Comparison of ENCODE assay signal across 8 cellular contexts in genomic region chr21:26842976-26843911, GRCh38. TPM values are rescaled to one million over a fixed set of nuclear protein-coding genes. Genes with fewer than 3 reads are reported as not detected.
DNase-seq lines count a peak whose midpoint lies in the region; ATAC-seq, FAIRE-seq and TF ChIP-seq lines count a peak whose summit lies in the region.

No MANE protein-coding gene starts in this region.

- peaks cover 7 to 45% of the 10 kb centered on the region in 2 experiments; a peak in 3 of 5 replicates for H3K27me3 ChIP-seq in HepG2 (ENCODE audit: control insufficient read depth in 1 of 2, insufficient read depth in 2 of 2, low read length in 2 of 2)

- H2AFZ ChIP-seq in HepG2 (ENCODE audit: low read length), result no peak overlapping the region

- H3K4me2 ChIP-seq in HepG2 (ENCODE audit: low read depth, low read length), result peak overlapping the region; percentile 39; the same call in 1 of the 2 replicates

- H3K27ac ChIP-seq in SK-N-MC (peak overlapping the region; percentile 91), HepG2 (ENCODE audit: extremely low read length, insufficient read depth, low read length) (no peak overlapping the region)

- no peak overlapping the region for H3K27ac Mint-ChIP-seq in stimulated activated memory B cell treated with anti-CD40 and anti-IgM and Interleukin-4, amounts not matched to agents 10 μg/mL and 1 μg/mL and 100 μg/mL, for 72 hours

- H3K9me3 ChIP-seq in SK-N-MC (ENCODE audit: low read depth, low read length) (no peaks in the 10 kb centered on the region), HepG2 (ENCODE audit: low read length) (no peaks in the 10 kb centered on the region)

- H3K79me2 ChIP-seq in HepG2 (ENCODE audit: insufficient read depth, low read length), result no peaks in the 10 kb centered on the region

- peak overlapping the region; percentile 9 for H3K4me3 Mint-ChIP-seq in stimulated activated memory B cell treated with anti-CD40 and anti-IgM and Interleukin-4, amounts not matched to agents 10 μg/mL and 1 μg/mL and 100 μg/mL, for 72 hours

- H3K9ac ChIP-seq in SK-N-MC (ENCODE audit: insufficient read length) (peak overlapping the region; percentile 88), HepG2 (ENCODE audit: insufficient read depth, low read depth, low read length) (no peak overlapping the region)

- in situ Hi-C loops in HepG2 (cut with HindIII; ENCODE audit: extremely low pct_ligation_motif_present, low pct_unique_long_range_greater_than_20kb), result no loop called here

- H4K20me1 ChIP-seq in HepG2 (ENCODE audit: insufficient read depth, low read length), result no peaks in the 10 kb centered on the region

- TF ChIP-seq CTCF in AG10803 (conservative IDR thresholded peaks at IDR 0.05; ENCODE audit: low read length) (peak; percentile 41), HepG2 (CRISPR knock-in tag; IDR thresholded peaks at IDR 0.05) (no peak)

- DNase-seq in AG10803 (ENCODE audit: low read depth), result peak; percentile 95
- peak; percentile 75 for DNase-seq in HK-2 (ENCODE audit: unreplicated experiment)
- no peak for DNase-seq in SK-N-MC (ENCODE audit: low read depth, low spot score)
- DNase-seq in ecto neural progenitor cell (ENCODE audit: low spot score), result peak; percentile 85
- no peak for DNase-seq in HepG2 (ENCODE audit: low spot score)

- no peak for TF ChIP-seq EP300 in HepG2 (IDR thresholded peaks at IDR 0.05; ENCODE audit: low read depth in 2 of 2, low read length in 2 of 2)
- no peak for TF ChIP-seq EP300 in HepG2 (CRISPR knock-in tag; IDR thresholded peaks at IDR 0.05; ENCODE audit: borderline replicate concordance)

- CTCF ChIA-PET in HepG2 (lab: Yijun Ruan, JAX; ENCODE audit: low intra/inter-chr PET ratio, low total read pairs), result no interaction called here

- peak overlapping the region; percentile 98 for H3K4me3 ChIP-seq in AG10803 (ENCODE audit: low read length)
- peak overlapping the region; percentile 92 for H3K4me3 ChIP-seq in SK-N-MC
- no peak overlapping the region for H3K4me3 ChIP-seq in HepG2 (replicated peaks in 1 of 3; ENCODE audit: insufficient read depth in 1 of 3, low read depth in 2 of 3, low read length in 3 of 3)

- 16% methylated on average over 29 of the region's 33 CpGs for WGBS in HepG2 (ENCODE audit: low lambda C conversion rate)

- H3K36me3 Mint-ChIP-seq in stimulated activated memory B cell treated with anti-CD40 and anti-IgM and Interleukin-4, amounts not matched to agents 10 μg/mL and 1 μg/mL and 100 μg/mL, for 72 hours, result no peaks in the 10 kb centered on the region

- no peak for FAIRE-seq in HepG2 (lab: Jason Lieb, UNC)

- BruUV-seq in HepG2 (replicated peaks; lab: Mats Ljungman, UMichigan), result no TSS peak

- intact Hi-C loops in HepG2 (cut with micrococcal nuclease; ENCODE audit: unreplicated experiment), result no loop called here

- no peak for TF ChIP-seq POLR2A in HepG2 (IDR thresholded peaks at IDR 0.05; ENCODE audit: insufficient read depth in 1 of 2, low read depth in 2 of 2, low read length in 2 of 2)

- ATAC-seq in HepG2 (peak; percentile 7; the same call in 1 of the 3 replicates), GM21528 (IDR thresholded peaks at IDR 0.05; ENCODE audit: low FRiP score, unreplicated experiment) (no peak), HG02981 (IDR thresholded peaks at IDR 0.05; ENCODE audit: unreplicated experiment) (no peak)
- ATAC-seq in stimulated activated memory B cell treated with anti-CD40 and anti-IgM and Interleukin-4, amounts not matched to agents 10 μg/mL and 1 μg/mL and 100 μg/mL, for 72 hours, result no peak

- POLR2A ChIA-PET in HepG2 (lab: Yijun Ruan, JAX), result no interaction called here

- H3K36me3 ChIP-seq in SK-N-MC (ENCODE audit: insufficient read depth, low read length) (peaks cover 42% of the 10 kb centered on the region), HepG2 (replicated peaks in 1 of 2; ENCODE audit: control insufficient read depth in 1 of 2, insufficient read depth in 2 of 2, low read length in 2 of 2) (no peaks in the 10 kb centered on the region)

- H3K9me3 Mint-ChIP-seq in stimulated activated memory B cell treated with anti-CD40 and anti-IgM and Interleukin-4, amounts not matched to agents 10 μg/mL and 1 μg/mL and 100 μg/mL, for 72 hours, result no peaks in the 10 kb centered on the region

- 0 out of 2 replicates have a peak, but pooled peaks cover 27% of the 10 kb centered on the region for H3K4me1 ChIP-seq in HepG2 (ENCODE audit: insufficient read depth, low read length)

- peaks cover 71% of the 10 kb centered on the region for H3K27me3 Mint-ChIP-seq in stimulated activated memory B cell treated with anti-CD40 and anti-IgM and Interleukin-4, amounts not matched to agents 10 μg/mL and 1 μg/mL and 100 μg/mL, for 72 hours

- TF ChIP-seq RAD21 in HepG2 (CRISPR knock-in tag; IDR thresholded peaks at IDR 0.05), result no peak

- peaks cover 35% of the 10 kb centered on the region for H3K4me1 Mint-ChIP-seq in stimulated activated memory B cell treated with anti-CD40 and anti-IgM and Interleukin-4, amounts not matched to agents 10 μg/mL and 1 μg/mL and 100 μg/mL, for 72 hours

TF ChIP-seq in HepG2, 621 proteins besides CTCF, POLR2A, EP300 and RAD21:
- TF ChIP-seq ZNF430 (CRISPR knock-in tag; IDR thresholded peaks at IDR 0.05) (no peak), ZNF432 (CRISPR knock-in tag; IDR thresholded peaks at IDR 0.05; ENCODE audit: borderline replicate concordance) (no peak), CREB1 (IDR thresholded peaks at IDR 0.05) (no peak), CREB1 (CRISPR knock-in tag; IDR thresholded peaks at IDR 0.05) (no peak), PRPF4 (IDR thresholded peaks at IDR 0.05; ENCODE audit: low read depth, low read length, poor library complexity, severe bottlenecking) (no peak), ZNF564 (CRISPR knock-in tag; IDR thresholded peaks at IDR 0.05) (no peak), ZNF549 (CRISPR knock-in tag; IDR thresholded peaks at IDR 0.05) (no peak)
TF ChIP-seq in HepG2: peak in this region for 0.

RNA-seq across cellular contexts. Expression of gene ADAMTS1, which starts 2.0 kb away (rescaled TPM):
- total RNA-seq in HepG2 (2016; rRNA removed; fragmentation: Illumina TruSeq; extraction: Trizol), result 0.02 TPM in 1 of 2 replicates, not detected in the other
- not detected in 2 replicates for total RNA-seq in HepG2 (2016; cell fraction: cytosol; rRNA removed; fragmentation: Illumina TruSeq; extraction: Trizol; ENCODE audit: low read depth)
- total RNA-seq in HepG2 (2016; cell fraction: insoluble cytoplasmic fraction; rRNA removed; fragmentation: Illumina TruSeq; extraction: Trizol), result 0.15 TPM in 1 of 2 replicates, not detected in the other
- 0.12 TPM in 1 of 2 replicates, not detected in the other for total RNA-seq in HepG2 (2016; cell fraction: membrane; rRNA removed; fragmentation: Illumina TruSeq; extraction: Trizol)
- total RNA-seq in HepG2 (2016; cell fraction: nucleus; rRNA removed; fragmentation: Illumina TruSeq; extraction: Trizol), result 0.16 and 0.68 TPM in 2 replicates
- 0.11 and 0.34 TPM in 2 replicates for polyA plus RNA-seq in HepG2 (2011; rRNA removed)
- polyA plus RNA-seq in HepG2 (2011; cell fraction: cytosol; rRNA removed), result 0.31 and 0.36 TPM in 2 replicates
- 1.0 and 1.2 TPM in 2 replicates for polyA plus RNA-seq in HepG2 (2011; cell fraction: nucleus; rRNA removed)
- polyA plus RNA-seq in HepG2 (2012), result 0.13 and 0.19 TPM in 2 replicates
- not detected in 2 replicates for polyA plus RNA-seq in HepG2 (2016; cell fraction: cytosol; fragmentation: Illumina TruSeq; extraction: Trizol; ENCODE audit: low read depth)
- polyA plus RNA-seq in HepG2 (2016; cell fraction: insoluble cytoplasmic fraction; fragmentation: Illumina TruSeq; extraction: Trizol; ENCODE audit: low read depth), result 0.04 TPM in 1 of 2 replicates, not detected in the other
- polyA plus RNA-seq in HepG2 (2016; cell fraction: membrane; fragmentation: Illumina TruSeq; extraction: Trizol; ENCODE audit: low read depth), result not detected in 2 replicates
- 0.16 TPM in 1 of 2 replicates, not detected in the other for polyA plus RNA-seq in HepG2 (2016; cell fraction: nucleus; fragmentation: Illumina TruSeq; extraction: Trizol; ENCODE audit: insufficient read depth, low read depth)
- 0.66 and 525 TPM in 2 replicates for polyA minus RNA-seq in HepG2 (2011; rRNA and poly(A)+ RNA removed; ENCODE audit: low replicate concordance)
- 9.5 and 10.6 TPM in 2 replicates for polyA minus RNA-seq in HepG2 (2011; cell fraction: cytosol; rRNA and poly(A)+ RNA removed)
- polyA minus RNA-seq in HepG2 (2011; cell fraction: nucleus; rRNA and poly(A)+ RNA removed), result 3.1 and 4.2 TPM in 2 replicates

Comparison
In these comparisons a context has a peak if more than half of its experiments do, and no peak if none do; other contexts are left out.
1. DNase-seq: peak in AG10803 (single experiment), HK-2 (single experiment) and ecto neural progenitor cell (single experiment); none in SK-N-MC (single experiment) and HepG2 (single experiment).
2. H3K4me3 ChIP-seq: peak in AG10803 (single experiment) and SK-N-MC (single experiment); none in HepG2 (0 of 3).